20 cellular contexts compared by ENCODE assay signal in the genomic region with DNA sequence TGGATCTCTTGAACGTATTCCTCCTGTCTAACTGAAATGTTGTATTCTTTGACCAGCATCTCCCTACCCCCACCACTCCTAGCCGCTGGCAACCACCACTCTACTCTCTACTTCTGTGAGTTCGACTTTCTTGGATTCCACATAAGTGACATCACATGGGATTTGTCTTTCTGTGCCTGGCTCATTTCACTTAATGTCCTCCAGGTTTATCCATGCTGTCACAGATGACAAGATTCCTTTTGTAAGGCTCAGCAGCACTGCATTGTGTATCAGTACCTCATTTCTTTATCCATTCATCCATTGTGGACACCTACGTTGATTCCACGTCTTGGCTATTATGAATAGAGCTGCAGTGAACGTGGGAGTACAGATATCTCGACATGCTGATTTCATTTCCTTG.
"Had no signal": no experiment of that assay in that cellular context is flagged by ENCODE, and none has a peak within 500 bp of the region (broad histone marks: within the 10 kb centered on the region; RNA-seq: fewer than 3 reads in every experiment).

No MANE protein-coding gene starts in this region.

- DNase-seq: activated CD4-positive, alpha-beta T cell treated with anti-CD3 and anti-CD28 coated beads, Interleukin-2, amount 10 ng/mL, durations not matched to agents 24 days and 14 days; activated CD4-positive, CD25-positive, alpha-beta regulatory T cell; activated CD8-positive, alpha-beta memory T cell treated with anti-CD3 and anti-CD28 coated beads, Interleukin-2, amount 50 U/mL, for 4 hours; activated CD8-positive, alpha-beta T cell treated with anti-CD3 and anti-CD28 coated beads, Interleukin-2, amount 10 ng/mL, durations not matched to agents 7 days and 5 days; activated gamma-delta T cell; activated naive CD8-positive, alpha-beta T cell treated with anti-CD3 and anti-CD28 coated beads for 36 hours; activated T-cell treated with anti-CD3 and anti-CD28 coated beads, Interleukin-2, amount 50 U/mL, for 48 hours; cerebellar nuclear complex; dermis blood vessel endothelial cell; effector memory CD8-positive, alpha-beta T cell; gastrocnemius medialis; heart right ventricle; naive B cell; posterior cingulate gyrus; stimulated activated CD4-positive, alpha-beta T cell treated with anti-CD3 and anti-CD28 coated beads, Interleukin-2, amount 100 ng/mL, for 48 hours; stimulated activated naive CD4-positive, alpha-beta T cell; T-helper 2 cell had no signal

- H3K9me3 ChIP-seq: breast epithelium, gastrocnemius medialis, heart right ventricle, tibial nerve had no signal

- H3K4me3 Mint-ChIP-seq: activated CD4-positive, alpha-beta T cell treated with anti-CD3 and anti-CD28 coated beads, Interleukin-2, amount 10 ng/mL, durations not matched to agents 24 days and 14 days; activated CD8-positive, alpha-beta T cell treated with anti-CD3 and anti-CD28 coated beads, Interleukin-2, amount 10 ng/mL, durations not matched to agents 7 days and 5 days; activated naive CD8-positive, alpha-beta T cell treated with anti-CD3 and anti-CD28 coated beads for 36 hours; effector memory CD8-positive, alpha-beta T cell; naive B cell had no signal

- H3K9me3 Mint-ChIP-seq: activated CD4-positive, alpha-beta T cell treated with anti-CD3 and anti-CD28 coated beads, Interleukin-2, amount 10 ng/mL, durations not matched to agents 24 days and 14 days; activated naive CD8-positive, alpha-beta T cell treated with anti-CD3 and anti-CD28 coated beads for 36 hours; effector memory CD8-positive, alpha-beta T cell; naive B cell had no signal

- H3K27me3 ChIP-seq: breast epithelium, gastrocnemius medialis, heart right ventricle, tibial nerve had no signal

- H3K27ac ChIP-seq: breast epithelium, epithelial cell of prostate, gastrocnemius medialis, tibial nerve had no signal

- H3K4me1 ChIP-seq: breast epithelium had no signal

- H3K27me3 Mint-ChIP-seq: activated CD4-positive, alpha-beta T cell treated with anti-CD3 and anti-CD28 coated beads, Interleukin-2, amount 10 ng/mL, durations not matched to agents 24 days and 14 days; activated naive CD8-positive, alpha-beta T cell treated with anti-CD3 and anti-CD28 coated beads for 36 hours; effector memory CD8-positive, alpha-beta T cell; naive B cell had no signal

- ATAC-seq: activated CD8-positive, alpha-beta T cell treated with anti-CD3 and anti-CD28 coated beads, Interleukin-2, amount 10 ng/mL, durations not matched to agents 7 days and 5 days; effector memory CD8-positive, alpha-beta T cell; gastrocnemius medialis; heart right ventricle had no signal

- H3K27ac Mint-ChIP-seq: activated CD4-positive, alpha-beta T cell treated with anti-CD3 and anti-CD28 coated beads, Interleukin-2, amount 10 ng/mL, durations not matched to agents 24 days and 14 days; activated CD8-positive, alpha-beta T cell treated with anti-CD3 and anti-CD28 coated beads, Interleukin-2, amount 10 ng/mL, durations not matched to agents 7 days and 5 days; activated naive CD8-positive, alpha-beta T cell treated with anti-CD3 and anti-CD28 coated beads for 36 hours had no signal

- H3K4me3 ChIP-seq: breast epithelium, gastrocnemius medialis, heart right ventricle, tibial nerve had no signal
